In the genomic region with DNA sequence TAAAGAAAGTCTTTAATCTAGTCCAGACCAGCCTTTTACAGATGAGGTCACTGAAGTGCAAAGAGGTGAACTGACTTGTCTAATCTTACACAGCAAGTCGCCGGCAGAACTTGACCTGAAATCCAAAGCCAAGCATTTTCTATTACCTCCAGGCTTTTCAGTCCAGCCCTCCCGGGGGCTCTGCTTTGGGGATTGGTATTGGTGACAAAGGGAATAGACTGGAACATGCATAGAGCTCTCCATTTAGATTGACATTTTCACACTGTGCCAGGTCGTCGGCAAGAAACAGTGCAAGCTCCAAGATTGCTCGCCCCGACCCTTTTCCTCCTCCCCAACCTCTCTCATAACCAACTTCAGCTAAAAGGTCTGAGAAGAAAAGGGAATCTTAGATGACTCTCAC, we compare ENCODE assay signal across 40 cellular contexts.
"Had no signal": no experiment of that assay in that cellular context is flagged by ENCODE, and none has a peak within 500 bp of the region (broad histone marks: within the 10 kb centered on the region; RNA-seq: fewer than 3 reads in every experiment).

No MANE protein-coding gene starts in this region.

- FAIRE-seq: astrocyte, bronchial epithelial cell had no signal

- H3K27me3 ChIP-seq: adrenal gland, ascending aorta, body of pancreas, brain microvascular endothelial cell, breast epithelium, cardiac muscle cell had no signal

- ATAC-seq: activated naive CD4-positive, alpha-beta T cell treated with anti-CD3 and anti-CD28 coated beads, Interleukin-2, amount 50 U/mL, for 72 hours; activated naive CD8-positive, alpha-beta T cell treated with anti-CD3 and anti-CD28 coated beads, Interleukin-2, amount 50 U/mL, for 24 hours; activated T-cell treated with anti-CD3 and anti-CD28 coated beads, Interleukin-2, amount 50 U/mL, for 4 hours; activated T-cell treated with anti-CD3 and anti-CD28 coated beads, Interleukin-2, amount 50 U/mL, for 72 hours; activated T-helper 17 cell treated with anti-CD3 and anti-CD28 coated beads, Interleukin-2, amount 50 U/mL, for 72 hours; body of pancreas had no signal

- H3K27ac Mint-ChIP-seq: activated naive CD4-positive, alpha-beta T cell treated with anti-CD3 and anti-CD28 coated beads for 36 hours; activated naive CD4-positive, alpha-beta T cell treated with anti-CD3 and anti-CD28 coated beads, Interleukin-2, amount 10 ng/mL, durations not matched to agents 7 days and 5 days; activated naive CD4-positive, alpha-beta T cell treated with anti-CD3 and anti-CD28 coated beads, Interleukin-2, amount 50 U/mL, for 24 hours; activated naive CD4-positive, alpha-beta T cell treated with anti-CD3 and anti-CD28 coated beads, Interleukin-2, amount 50 U/mL, for 72 hours; activated naive CD8-positive, alpha-beta T cell; activated naive CD8-positive, alpha-beta T cell treated with anti-CD3 and anti-CD28 coated beads for 36 hours; activated naive CD8-positive, alpha-beta T cell treated with anti-CD3 and anti-CD28 coated beads, Interleukin-2, amount 10 ng/mL, durations not matched to agents 7 days and 5 days; activated naive CD8-positive, alpha-beta T cell treated with anti-CD3 and anti-CD28 coated beads, Interleukin-2, amount 50 U/mL, for 24 hours; activated T-cell treated with anti-CD3 and anti-CD28 coated beads, Interleukin-2, amount 50 U/mL, for 24 hours; activated T-cell treated with anti-CD3 and anti-CD28 coated beads, Interleukin-2, amount 50 U/mL, for 72 hours; activated T-helper 1 cell treated with anti-CD3 and anti-CD28 coated beads, Interleukin-12 subunit alpha, Interleukin-12 subunit beta, Interleukin-2, Interleukin-4 antibody, amounts not matched to agents 30 ng/mL and 10 ng/mL and 1 ng/mL, durations not matched to agents 14 hours and 24 hours and 36 hours; activated T-helper 17 cell treated with anti-CD3 and anti-CD28 coated beads, Interleukin-2, amount 50 U/mL, for 72 hours; activated T-helper 2 cell treated with anti-CD3 and anti-CD28 coated beads, Interferon-gamma antibody, Interleukin-2, Interleukin-4, amounts not matched to agents 10 μg/mL and 5 μg/mL and 100 μg/mL, durations not matched to agents 14 hours and 24 hours and 36 hours had no signal

- H3K36me3 ChIP-seq: adrenal gland, ascending aorta, brain microvascular endothelial cell, breast epithelium, cardiac muscle cell had no signal

- H3K9me3 Mint-ChIP-seq: activated naive CD4-positive, alpha-beta T cell treated with anti-CD3 and anti-CD28 coated beads for 36 hours; activated naive CD4-positive, alpha-beta T cell treated with anti-CD3 and anti-CD28 coated beads, Interleukin-2, amount 10 ng/mL, durations not matched to agents 7 days and 5 days; activated naive CD4-positive, alpha-beta T cell treated with anti-CD3 and anti-CD28 coated beads, Interleukin-2, amount 50 U/mL, for 24 hours; activated naive CD4-positive, alpha-beta T cell treated with anti-CD3 and anti-CD28 coated beads, Interleukin-2, amount 50 U/mL, for 72 hours; activated naive CD8-positive, alpha-beta T cell treated with anti-CD3 and anti-CD28 coated beads for 36 hours; activated naive CD8-positive, alpha-beta T cell treated with anti-CD3 and anti-CD28 coated beads, Interleukin-2, amount 10 ng/mL, durations not matched to agents 7 days and 5 days; activated naive CD8-positive, alpha-beta T cell treated with anti-CD3 and anti-CD28 coated beads, Interleukin-2, amount 50 U/mL, for 24 hours; activated T-cell treated with anti-CD3 and anti-CD28 coated beads, Interleukin-2, amount 50 U/mL, for 24 hours; activated T-cell treated with anti-CD3 and anti-CD28 coated beads, Interleukin-2, amount 50 U/mL, for 4 hours; activated T-cell treated with anti-CD3 and anti-CD28 coated beads, Interleukin-2, amount 50 U/mL, for 72 hours; activated T-helper 1 cell treated with anti-CD3 and anti-CD28 coated beads, Interleukin-12 subunit alpha, Interleukin-12 subunit beta, Interleukin-2, Interleukin-4 antibody, amounts not matched to agents 30 ng/mL and 10 ng/mL and 1 ng/mL, durations not matched to agents 14 hours and 24 hours and 36 hours; activated T-helper 17 cell treated with anti-CD3 and anti-CD28 coated beads, Interleukin-2, amount 50 U/mL, for 72 hours; activated T-helper 2 cell treated with anti-CD3 and anti-CD28 coated beads, Interferon-gamma antibody, Interleukin-2, Interleukin-4, amounts not matched to agents 10 μg/mL and 5 μg/mL and 100 μg/mL, durations not matched to agents 14 hours and 24 hours and 36 hours; central memory CD8-positive, alpha-beta T cell had no signal

- H3K9me3 ChIP-seq: adrenal gland, ascending aorta, body of pancreas, breast epithelium had no signal

- H3K4me3 Mint-ChIP-seq: activated naive CD4-positive, alpha-beta T cell treated with anti-CD3 and anti-CD28 coated beads for 36 hours; activated naive CD4-positive, alpha-beta T cell treated with anti-CD3 and anti-CD28 coated beads, Interleukin-2, amount 10 ng/mL, durations not matched to agents 7 days and 5 days; activated naive CD4-positive, alpha-beta T cell treated with anti-CD3 and anti-CD28 coated beads, Interleukin-2, amount 50 U/mL, for 24 hours; activated naive CD8-positive, alpha-beta T cell; activated naive CD8-positive, alpha-beta T cell treated with anti-CD3 and anti-CD28 coated beads for 36 hours; activated naive CD8-positive, alpha-beta T cell treated with anti-CD3 and anti-CD28 coated beads, Interleukin-2, amount 10 ng/mL, durations not matched to agents 7 days and 5 days; activated naive CD8-positive, alpha-beta T cell treated with anti-CD3 and anti-CD28 coated beads, Interleukin-2, amount 50 U/mL, for 24 hours; activated T-cell treated with anti-CD3 and anti-CD28 coated beads, Interleukin-2, amount 50 U/mL, for 24 hours; activated T-cell treated with anti-CD3 and anti-CD28 coated beads, Interleukin-2, amount 50 U/mL, for 4 hours; activated T-cell treated with anti-CD3 and anti-CD28 coated beads, Interleukin-2, amount 50 U/mL, for 72 hours; activated T-helper 1 cell treated with anti-CD3 and anti-CD28 coated beads, Interleukin-12 subunit alpha, Interleukin-12 subunit beta, Interleukin-2, Interleukin-4 antibody, amounts not matched to agents 30 ng/mL and 10 ng/mL and 1 ng/mL, durations not matched to agents 14 hours and 24 hours and 36 hours; activated T-helper 17 cell treated with anti-CD3 and anti-CD28 coated beads, Interleukin-2, amount 50 U/mL, for 72 hours; central memory CD8-positive, alpha-beta T cell had no signal

- H3K36me3 Mint-ChIP-seq: activated naive CD4-positive, alpha-beta T cell treated with anti-CD3 and anti-CD28 coated beads, Interleukin-2, amount 10 ng/mL, durations not matched to agents 7 days and 5 days; activated naive CD4-positive, alpha-beta T cell treated with anti-CD3 and anti-CD28 coated beads, Interleukin-2, amount 50 U/mL, for 24 hours; activated naive CD4-positive, alpha-beta T cell treated with anti-CD3 and anti-CD28 coated beads, Interleukin-2, amount 50 U/mL, for 72 hours; activated naive CD8-positive, alpha-beta T cell treated with anti-CD3 and anti-CD28 coated beads for 36 hours; activated naive CD8-positive, alpha-beta T cell treated with anti-CD3 and anti-CD28 coated beads, Interleukin-2, amount 10 ng/mL, durations not matched to agents 7 days and 5 days; brain had no signal

- H3K4me3 ChIP-seq: adrenal gland, ascending aorta, body of pancreas, breast epithelium, cardiac muscle cell had no signal

- H3K27me3 Mint-ChIP-seq: brain; central memory CD8-positive, alpha-beta T cell had no signal

- H3K27ac ChIP-seq: adrenal gland, ascending aorta, body of pancreas, brain microvascular endothelial cell, breast epithelium, cardiac muscle cell had no signal

- H3K4me1 ChIP-seq: breast epithelium had no signal

- DNase-seq: activated effector memory CD4-positive, alpha-beta T cell treated with anti-CD3 and anti-CD28 coated beads, Interleukin-2, amount 50 U/mL, for 16 hours; activated effector memory CD4-positive, alpha-beta T cell treated with Interleukin-2 at 50 U/mL for 16 hours; activated gamma-delta T cell; activated gamma-delta T cell treated with Interleukin-2 at 50 U/mL for 16 hours; activated naive CD4-positive, alpha-beta T cell; activated naive CD4-positive, alpha-beta T cell treated with anti-CD3 and anti-CD28 coated beads for 36 hours; activated naive CD4-positive, alpha-beta T cell treated with anti-CD3 and anti-CD28 coated beads, Interleukin-2, amount 10 ng/mL, durations not matched to agents 7 days and 5 days; activated naive CD4-positive, alpha-beta T cell treated with anti-CD3 and anti-CD28 coated beads, Interleukin-2, amount 50 U/mL, for 16 hours; activated naive CD4-positive, alpha-beta T cell treated with Interleukin-2 at 50 U/mL for 16 hours; activated naive CD8-positive, alpha-beta T cell treated with anti-CD3 and anti-CD28 coated beads for 36 hours; activated naive CD8-positive, alpha-beta T cell treated with anti-CD3 and anti-CD28 coated beads, Interleukin-2, amount 10 ng/mL, durations not matched to agents 7 days and 5 days; activated naive CD8-positive, alpha-beta T cell treated with anti-CD3 and anti-CD28 coated beads, Interleukin-2, amount 50 U/mL, for 24 hours; activated T-cell treated with anti-CD3 and anti-CD28 coated beads, Interleukin-2, amount 50 U/mL, for 1 hour; activated T-cell treated with anti-CD3 and anti-CD28 coated beads, Interleukin-2, amount 50 U/mL, for 24 hours; activated T-cell treated with anti-CD3 and anti-CD28 coated beads, Interleukin-2, amount 50 U/mL, for 4 hours; activated T-cell treated with anti-CD3 and anti-CD28 coated beads, Interleukin-2, amount 50 U/mL, for 48 hours; activated T-cell treated with anti-CD3 and anti-CD28 coated beads, Interleukin-2, amount 50 U/mL, for 72 hours; adrenal gland; amniotic stem cell; amygdala; anterior cingulate cortex; aorta; body of pancreas; brain microvascular endothelial cell; caudate nucleus; central memory CD4-positive, alpha-beta T cell; cerebellar nuclear complex had no signal
